ENCODE assay signal across 27 cellular contexts in the genomic region with DNA sequence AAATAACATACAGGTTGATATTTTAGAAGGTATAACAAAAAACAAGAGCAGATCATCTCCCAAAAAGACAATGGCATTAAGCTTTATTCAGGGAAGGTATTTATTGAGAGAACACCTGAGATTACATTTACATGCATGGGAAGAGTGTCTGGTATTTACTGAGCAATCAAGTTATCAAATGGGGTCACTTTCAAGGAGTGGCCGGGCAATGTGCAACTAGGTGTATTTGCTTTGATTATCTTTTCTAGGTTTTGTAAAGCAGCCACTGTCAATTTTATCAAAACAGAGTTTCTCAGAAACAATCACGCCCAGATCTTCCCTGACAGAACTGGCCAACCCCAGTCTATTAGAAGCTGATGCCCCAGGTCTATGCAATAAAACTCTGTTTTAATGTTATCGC.
"Had no signal": no experiment of that assay in that cellular context is flagged by ENCODE, and none has a peak within 500 bp of the region (broad histone marks: within the 10 kb centered on the region; RNA-seq: fewer than 3 reads in every experiment).

No MANE protein-coding gene starts in this region.

- H3K4me3 Mint-ChIP-seq: immature natural killer cell; natural killer cell; stimulated activated effector memory CD8-positive, alpha-beta T cell treated with anti-CD3 and anti-CD28 coated beads, Interleukin-12 subunit alpha, Interleukin-12 subunit beta, amount 100 ng/mL, for 72 hours; type B pancreatic cell had no signal

- H3K4me1 ChIP-seq: gastrocnemius medialis, heart left ventricle, lower lobe of right lung, parathyroid adenoma, right lobe of liver, stomach, thyroid gland had no signal

- H3K9me3 ChIP-seq: gastrocnemius medialis, heart left ventricle, lower lobe of right lung, right lobe of liver, stomach, thyroid gland had no signal

- H3K4me1 Mint-ChIP-seq: immature natural killer cell; natural killer cell; stimulated activated effector memory CD8-positive, alpha-beta T cell treated with anti-CD3 and anti-CD28 coated beads, Interleukin-12 subunit alpha, Interleukin-12 subunit beta, amount 100 ng/mL, for 72 hours had no signal

- H3K9me3 Mint-ChIP-seq: immature natural killer cell; stimulated activated effector memory CD8-positive, alpha-beta T cell treated with anti-CD3 and anti-CD28 coated beads, Interleukin-12 subunit alpha, Interleukin-12 subunit beta, amount 100 ng/mL, for 72 hours; type B pancreatic cell had no signal

- H3K36me3 Mint-ChIP-seq: immature natural killer cell; natural killer cell; stimulated activated effector memory CD8-positive, alpha-beta T cell treated with anti-CD3 and anti-CD28 coated beads, Interleukin-12 subunit alpha, Interleukin-12 subunit beta, amount 100 ng/mL, for 72 hours; type B pancreatic cell had no signal

- ATAC-seq: esophagus mucosa; gastrocnemius medialis; heart left ventricle; left ventricle myocardium superior; lower lobe of right lung; natural killer cell; right lobe of liver; stimulated activated effector memory CD8-positive, alpha-beta T cell treated with anti-CD3 and anti-CD28 coated beads, Interleukin-12 subunit alpha, Interleukin-12 subunit beta, amount 100 ng/mL, for 72 hours had no signal

- DNase-seq: cortex of kidney; effector CD4-positive, alpha-beta T cell; foreskin fibroblast; gastrocnemius medialis; heart left ventricle; hippocampal formation; immature natural killer cell; islet precursor cell; kidney glomerular epithelial cell; left ventricle myocardium superior; lower lobe of right lung; natural killer cell; occipital lobe; right lobe of liver; stimulated activated CD4-positive, alpha-beta T cell treated with anti-CD3 and anti-CD28 coated beads, Interleukin-12 subunit alpha, Interleukin-12 subunit beta, amount 100 ng/mL, for 4 hours; stimulated activated CD4-positive, alpha-beta T cell treated with anti-CD3 and anti-CD28 coated beads, Interleukin-1b, Interleukin-23, amount 100 ng/mL, for 48 hours; stimulated activated CD4-positive, alpha-beta T cell treated with anti-CD3 and anti-CD28 coated beads, Interleukin-4, amount 100 ng/mL, for 24 hours; stimulated activated naive CD4-positive, alpha-beta T cell treated with Interleukin-2 at 50 U/mL for 16 hours; stomach; thyroid gland had no signal

- H3K27me3 ChIP-seq: gastrocnemius medialis, right lobe of liver, stomach, thyroid gland had no signal

- H3K27me3 Mint-ChIP-seq: progenitor cell of endocrine pancreas, type B pancreatic cell had no signal

- H3K4me3 ChIP-seq: gastrocnemius medialis, heart left ventricle, lower lobe of right lung, right lobe of liver, smooth muscle cell, stomach, thyroid gland had no signal

- H3K27ac Mint-ChIP-seq: immature natural killer cell; natural killer cell; progenitor cell of endocrine pancreas; stimulated activated effector memory CD8-positive, alpha-beta T cell treated with anti-CD3 and anti-CD28 coated beads, Interleukin-12 subunit alpha, Interleukin-12 subunit beta, amount 100 ng/mL, for 72 hours; type B pancreatic cell had no signal

- H3K36me3 ChIP-seq: gastrocnemius medialis, heart left ventricle, lower lobe of right lung, right lobe of liver, stomach, thyroid gland had no signal

- H3K27ac ChIP-seq: epithelial cell of prostate, gastrocnemius medialis, heart left ventricle, lower lobe of right lung, parathyroid adenoma, right lobe of liver, stomach, thyroid gland had no signal
